Comparison of ENCODE assay signal across 8 cellular contexts in genomic region chr15:99014803-99015676, GRCh38. TPM values are rescaled to one million over a fixed set of nuclear protein-coding genes. Genes with fewer than 3 reads are reported as not detected.
A peak's percentile ranks its signal among the peaks of the same experiment; 100 is the strongest.
DNase-seq lines count a peak whose midpoint lies in the region; ATAC-seq and TF ChIP-seq lines count a peak whose summit lies in the region.

No MANE protein-coding gene starts in this region.

- H3K27me3 ChIP-seq in cardiac muscle cell (peaks cover 59% of the 10 kb centered on the region), prostate gland (replicated peaks; ENCODE audit: insufficient read depth) (no peaks in the 10 kb centered on the region)

- WGBS in prostate gland, result under 1% methylated on average over 63 of the region's 92 CpGs

- H3K4me3 ChIP-seq in cardiac muscle cell (peak overlapping the region; percentile 48), prostate gland (peak overlapping the region; percentile 49 to 55)

- peak; percentile 76 for ATAC-seq in GM18861 (IDR thresholded peaks at IDR 0.05; ENCODE audit: unreplicated experiment)
- ATAC-seq in HG02970 (IDR thresholded peaks at IDR 0.05; ENCODE audit: low FRiP score, unreplicated experiment), result peak; percentile 88
- ATAC-seq in activated T-helper 17 cell treated with anti-CD3 and anti-CD28 coated beads, Interleukin-2, amount 50 U/mL, for 72 hours (replicated peaks), result peak; percentile 98

- H3K27ac Mint-ChIP-seq in activated T-helper 17 cell treated with anti-CD3 and anti-CD28 coated beads, Interleukin-2, amount 50 U/mL, for 72 hours, result no peak overlapping the region

- peak; percentile 74 for TF ChIP-seq POLR2A in prostate gland (IDR thresholded peaks at IDR 0.05)

- intact Hi-C loops in prostate gland (cut with DNase I), result loop anchor here (5.0 kb wide), 1 partner anchor 42 kb away; no protein-coding TSS in a partner anchor

- H3K27ac ChIP-seq in cardiac muscle cell (no peak overlapping the region), prostate gland (peak overlapping the region; percentile 80 to 85)

- H3K4me3 Mint-ChIP-seq in activated T-helper 17 cell treated with anti-CD3 and anti-CD28 coated beads, Interleukin-2, amount 50 U/mL, for 72 hours, result peak overlapping the region; percentile 64

- H3K4me1 ChIP-seq in cardiac muscle cell (ENCODE audit: low read depth) (no peaks in the 10 kb centered on the region), prostate gland (replicated peaks) (no peaks in the 10 kb centered on the region)

- H3K36me3 Mint-ChIP-seq in activated T-helper 17 cell treated with anti-CD3 and anti-CD28 coated beads, Interleukin-2, amount 50 U/mL, for 72 hours (ENCODE audit: low read depth), result no peaks in the 10 kb centered on the region

- no peaks in the 10 kb centered on the region for H3K4me1 Mint-ChIP-seq in activated T-helper 17 cell treated with anti-CD3 and anti-CD28 coated beads, Interleukin-2, amount 50 U/mL, for 72 hours

- H3K9me3 ChIP-seq in cardiac muscle cell (ENCODE audit: low read depth), result no peaks in the 10 kb centered on the region
- H3K9me3 ChIP-seq in prostate gland, result no peaks in the 10 kb centered on the region

- H3K9me3 Mint-ChIP-seq in activated T-helper 17 cell treated with anti-CD3 and anti-CD28 coated beads, Interleukin-2, amount 50 U/mL, for 72 hours, result no peaks in the 10 kb centered on the region

- TF ChIP-seq CTCF in AG09319 (IDR thresholded peaks at IDR 0.05; ENCODE audit: low read depth, low read length), result no peak
- TF ChIP-seq CTCF in cardiac muscle cell (IDR thresholded peaks at IDR 0.05; ENCODE audit: low read depth, low read length), result no peak
- peak in 1 of 4 experiments; percentile 14 for TF ChIP-seq CTCF in prostate gland (IDR thresholded peaks at IDR 0.05)

- peaks cover 4% of the 10 kb centered on the region for H3K27me3 Mint-ChIP-seq in activated T-helper 17 cell treated with anti-CD3 and anti-CD28 coated beads, Interleukin-2, amount 50 U/mL, for 72 hours

- H3K36me3 ChIP-seq in cardiac muscle cell (no peaks in the 10 kb centered on the region), prostate gland (no peaks in the 10 kb centered on the region)

- DNase-seq in AG09319 (ENCODE audit: extremely low read depth, low read depth) (peak; percentile 16), NCI-H2196 (lab: John Stamatoyannopoulos, UW; ENCODE audit: unreplicated experiment) (peak; percentile 32), cardiac muscle cell (ENCODE audit: low read depth in 1 of 2, low spot score in 1 of 2) (peak; percentile 52 to 90), prostate gland (ENCODE audit: low spot score) (peak; percentile 81), NOMO-1 treated with DMSO at 0.1 percent for 48 hours (lab: John Stamatoyannopoulos, UW; ENCODE audit: unreplicated experiment) (no peak)

RNA-seq across cellular contexts. Expression of gene PGPEP1L, which starts 7.4 kb away (rescaled TPM):
- total RNA-seq in activated T-helper 17 cell treated with anti-CD3 and anti-CD28 coated beads, Interleukin-2, amount 50 U/mL, for 72 hours, result not detected
- total RNA-seq in cardiac muscle cell (not detected in 2 replicates), prostate gland (under 1 TPM in 1 of 2 donors, not detected in 1; 0.97 TPM)
- polyA plus RNA-seq in cardiac muscle cell, result not detected in 2 replicates
